Comparison of ENCODE assay signal across 37 cellular contexts in the genomic region with DNA sequence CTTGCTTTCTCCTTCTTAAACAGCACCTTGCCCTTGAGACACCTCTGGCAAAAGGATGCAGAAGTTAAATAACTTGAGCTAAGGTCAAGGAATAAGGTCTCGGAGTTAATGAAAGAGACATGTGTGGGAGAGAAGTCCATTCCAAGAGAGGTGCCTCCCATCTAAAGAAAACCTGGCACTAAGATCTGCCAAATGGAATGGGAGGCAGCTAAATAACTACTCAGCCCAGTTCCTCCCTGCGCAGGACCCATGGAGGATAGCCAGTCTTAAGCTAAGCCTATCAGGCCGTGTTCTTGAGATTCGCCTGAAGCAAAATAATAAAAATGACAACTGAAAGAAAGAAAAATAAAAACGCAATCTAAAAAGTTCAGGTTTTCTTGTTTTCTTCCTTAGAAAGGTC. TPM values are rescaled to one million over a fixed set of nuclear protein-coding genes. Genes with fewer than 3 reads are reported as not detected.
"Had no signal": no experiment of that assay in that cellular context is flagged by ENCODE, and none has a peak within 500 bp of the region (broad histone marks: within the 10 kb centered on the region; RNA-seq: fewer than 3 reads in every experiment).

No MANE protein-coding gene starts in this region.

- H3K9ac ChIP-seq: KMS-11 had no signal

- H3K4me2 ChIP-seq: KMS-11 had no signal

- DNase-seq: Karpas-422, Kasumi-1, KG1, MG63, MM.1S, MV-4-11, NCI-H1048, NCI-H1092, NCI-H1092 treated with DMSO at 0.1 percent for 48 hours, NCI-H1105, NCI-H1105 treated with DMSO at 0.1 percent for 48 hours, NCI-H1417, NCI-H1417 treated with DMSO at 0.1 percent for 48 hours, NCI-H1436, NCI-H1436 treated with DMSO at 0.1 percent for 48 hours, NCI-H146, NCI-H1694, NCI-H1694 treated with DMSO at 0.1 percent for 48 hours, NCI-H187, NCI-H187 treated with DMSO at 0.1 percent for 48 hours, NCI-H1930, NCI-H2029, NCI-H2029 treated with DMSO at 0.1 percent for 48 hours, NCI-H2081, NCI-H2081 treated with DMSO at 0.1 percent for 48 hours, NCI-H2107, NCI-H2171, NCI-H2171 treated with DMSO at 0.1 percent for 48 hours, NCI-H2227 treated with DMSO at 0.1 percent for 48 hours, NCI-H226, NCI-H345, NCI-H446, NCI-H446 treated with DMSO at 0.1 percent for 48 hours had no signal

- H3K27ac ChIP-seq: KMS-11 had no signal

- H3K27me3 ChIP-seq: MG63 had no signal

- H3K9me3 ChIP-seq: MG63 had no signal

- H3K4me3 ChIP-seq: MG63 had no signal

RNA-seq across cellular contexts. Expression of a gene that starts 40.8 kb away (rescaled TPM):
- total RNA-seq: LHCN-M2, MCF 10A, NCI-H460 had no signal
